8 cellular contexts compared by ENCODE assay signal in genomic region chr10:95445837-95446347, GRCh38.
DNase-seq lines count a peak whose midpoint lies in the region; ATAC-seq lines count a peak whose summit lies in the region.

No MANE protein-coding gene starts in this region.

- H3K27me3 ChIP-seq in layer of hippocampus (ENCODE audit: control insufficient read depth, insufficient read depth, low read length) = no peaks in the 10 kb centered on the region

- H3K36me3 Mint-ChIP-seq in stimulated activated effector memory CD8-positive, alpha-beta T cell treated with anti-CD3 and anti-CD28 coated beads, Interleukin-12 subunit alpha, Interleukin-12 subunit beta, amount 100 ng/mL, for 72 hours = no peaks in the 10 kb centered on the region

- H3K9me3 Mint-ChIP-seq in stimulated activated effector memory CD8-positive, alpha-beta T cell treated with anti-CD3 and anti-CD28 coated beads, Interleukin-12 subunit alpha, Interleukin-12 subunit beta, amount 100 ng/mL, for 72 hours = no peaks in the 10 kb centered on the region

- DNase-seq in DMS153 treated with DMSO at 0.1 percent for 48 hours (lab: John Stamatoyannopoulos, UW; ENCODE audit: unreplicated experiment) (peak; percentile 50), HuH-7 (ENCODE audit: low spot score) (peak; percentile 69), SHP77 (lab: John Stamatoyannopoulos, UW) (peak; percentile 46 to 49), cerebellum (ENCODE audit: low spot score) (peak; percentile 73), mesenteric fat pad (ENCODE audit: low spot score) (no peak)
- DNase-seq in stimulated activated effector memory CD8-positive, alpha-beta T cell treated with anti-CD3 and anti-CD28 coated beads, Interleukin-12 subunit alpha, Interleukin-12 subunit beta, amount 100 ng/mL, for 72 hours (ENCODE audit: low spot score in 2 of 2) = peak; percentile 12 to 55

- peak; percentile 61 for ATAC-seq in GM19397 (IDR thresholded peaks at IDR 0.05; ENCODE audit: unreplicated experiment)
- ATAC-seq in stimulated activated effector memory CD8-positive, alpha-beta T cell treated with anti-CD3 and anti-CD28 coated beads, Interleukin-12 subunit alpha, Interleukin-12 subunit beta, amount 100 ng/mL, for 72 hours = peak; percentile 72

- peaks cover 7% of the 10 kb centered on the region for H3K4me1 Mint-ChIP-seq in stimulated activated effector memory CD8-positive, alpha-beta T cell treated with anti-CD3 and anti-CD28 coated beads, Interleukin-12 subunit alpha, Interleukin-12 subunit beta, amount 100 ng/mL, for 72 hours

- no peak overlapping the region for H3K4me3 Mint-ChIP-seq in stimulated activated effector memory CD8-positive, alpha-beta T cell treated with anti-CD3 and anti-CD28 coated beads, Interleukin-12 subunit alpha, Interleukin-12 subunit beta, amount 100 ng/mL, for 72 hours

- peak overlapping the region; percentile 89 for H3K27ac ChIP-seq in layer of hippocampus (ENCODE audit: low read depth, low read length)

- no peak overlapping the region for H3K27ac Mint-ChIP-seq in stimulated activated effector memory CD8-positive, alpha-beta T cell treated with anti-CD3 and anti-CD28 coated beads, Interleukin-12 subunit alpha, Interleukin-12 subunit beta, amount 100 ng/mL, for 72 hours
